ENCODE assay signal across 15 cellular contexts in the genomic region with DNA sequence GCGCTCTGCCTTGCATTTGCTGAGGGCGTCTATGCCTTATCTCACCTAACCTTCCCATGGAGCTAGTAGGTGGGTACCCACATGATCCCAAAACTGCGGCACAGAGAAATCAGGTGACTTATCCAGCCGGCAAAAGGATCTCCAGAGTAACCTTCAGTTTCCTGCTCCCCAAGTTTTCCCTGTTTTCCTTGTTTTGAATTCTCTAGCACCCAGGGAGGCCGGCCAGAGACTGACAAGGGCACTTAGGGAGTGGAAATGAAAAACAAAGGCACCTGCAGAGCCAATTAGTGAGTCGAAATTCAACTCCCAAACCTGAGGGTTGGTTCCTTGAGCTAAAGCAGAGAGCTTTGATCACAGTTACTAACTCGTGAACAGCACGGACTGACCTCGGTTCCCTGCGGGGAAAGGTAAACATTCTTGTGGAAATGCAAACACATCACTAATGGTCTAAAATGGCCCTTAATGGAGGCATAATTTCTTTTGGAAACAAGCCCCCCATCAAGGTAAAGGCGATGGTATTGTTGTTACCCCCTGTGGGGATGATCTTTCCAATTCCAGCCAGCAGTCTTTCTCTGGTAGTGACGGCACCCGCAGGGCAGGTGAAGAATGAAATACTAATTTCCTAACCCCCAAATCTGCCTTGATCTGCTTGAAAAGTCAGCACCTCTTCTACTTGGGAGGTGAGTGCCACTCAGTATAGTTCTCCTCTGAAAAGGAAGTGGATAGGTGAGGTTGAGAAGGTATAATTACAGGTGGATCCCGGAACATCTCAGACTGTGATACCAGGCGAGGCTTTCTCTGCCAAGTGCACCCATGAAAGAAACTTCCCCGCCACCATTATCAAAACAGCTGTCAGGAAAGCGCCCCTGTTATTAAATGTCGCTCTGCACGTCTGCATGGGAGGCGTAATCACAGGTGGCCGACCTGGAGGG.
DNase-seq lines count a peak whose midpoint lies in the region; ATAC-seq and TF ChIP-seq lines count a peak whose summit lies in the region.
"Had no signal": no experiment of that assay in that cellular context is flagged by ENCODE, and none has a peak within 500 bp of the region (broad histone marks: within the 10 kb centered on the region; RNA-seq: fewer than 3 reads in every experiment).

No MANE protein-coding gene starts in this region.

- ATAC-seq in upper lobe of right lung (peak; percentile 33), psoas muscle (no peak), left ventricle myocardium superior (no peak)
- ATAC-seq: gastrocnemius medialis; left cardiac atrium; naive thymus-derived CD8-positive, alpha-beta T cell had no signal

- intact Hi-C loops in upper lobe of right lung (cut with DNase I) (no loop called here), psoas muscle (cut with DNase I) (no loop called here), left ventricle myocardium superior (cut with micrococcal nuclease) (no loop called here)

- no peak overlapping the region for H3K4me3 ChIP-seq in iPS DF 6.9 (ENCODE audit: low read length)
- H3K4me3 ChIP-seq in upper lobe of right lung, result no peak overlapping the region
- H3K4me3 ChIP-seq in psoas muscle, result no peak overlapping the region
- H3K4me3 ChIP-seq: gastrocnemius medialis, SJCRH30 had no signal

- peaks cover 3% of the 10 kb centered on the region; the same call in 1 of the 2 replicates for H3K27me3 ChIP-seq in iPS DF 6.9 (ENCODE audit: control insufficient read depth, insufficient read depth, low read length)
- H3K27me3 ChIP-seq in upper lobe of right lung, result no peaks in the 10 kb centered on the region
- no peaks in the 10 kb centered on the region for H3K27me3 ChIP-seq in psoas muscle (ENCODE audit: insufficient read depth in 3 of 3, low read length in 2 of 3)
- H3K27me3 ChIP-seq: gastrocnemius medialis, SJCRH30 had no signal

- DNase-seq in NCI-H1105 treated with DMSO at 0.1 percent for 48 hours (lab: John Stamatoyannopoulos, UW) (peak; percentile 100), NCI-H2196 treated with DMSO at 0.1 percent for 48 hours (lab: John Stamatoyannopoulos, UW; ENCODE audit: unreplicated experiment) (peak; percentile 41), iPS DF 6.9 (ENCODE audit: low read depth, low spot score) (peak; percentile 54), upper lobe of right lung (no peak), psoas muscle (no peak), left ventricle myocardium superior (no peak)
- no peak for DNase-seq in effector CD8-positive, alpha-beta T cell (lab: John Stamatoyannopoulos, UW)
- DNase-seq: activated gamma-delta T cell; CD4-positive, alpha-beta T cell; effector CD4-positive, alpha-beta T cell; gastrocnemius medialis; GDM1; left cardiac atrium; naive thymus-derived CD8-positive, alpha-beta T cell; SJCRH30 had no signal

- no peak for TF ChIP-seq CTCF in upper lobe of right lung (IDR thresholded peaks at IDR 0.05)
- no peak for TF ChIP-seq CTCF in psoas muscle (IDR thresholded peaks at IDR 0.05)

- H3K9me3 ChIP-seq in iPS DF 6.9 (ENCODE audit: control insufficient read depth, insufficient read depth, low read length) (no peaks in the 10 kb centered on the region; the same call in 1 of the 2 replicates), upper lobe of right lung (no peaks in the 10 kb centered on the region), psoas muscle (no peaks in the 10 kb centered on the region)
- H3K9me3 ChIP-seq: gastrocnemius medialis, SJCRH30 had no signal

- no peak overlapping the region for H3K27ac ChIP-seq in iPS DF 6.9 (ENCODE audit: low read length)
- no peak overlapping the region for H3K27ac ChIP-seq in upper lobe of right lung
- no peak overlapping the region for H3K27ac ChIP-seq in psoas muscle
- H3K27ac ChIP-seq: gastrocnemius medialis, SJCRH30 had no signal

- WGBS in iPS DF 6.9 (ENCODE audit: insufficient coverage, insufficient read length), result no CpG with 5 or more reads among the region's 21 CpGs
- WGBS in psoas muscle, 3 donors, result 56 to 61% (median 59%) methylated on average over 21 of the region's 21 CpGs

- H3K4me1 ChIP-seq in iPS DF 6.9 (ENCODE audit: control insufficient read depth, insufficient read depth, low read length), result no peaks in the 10 kb centered on the region
- no peaks in the 10 kb centered on the region for H3K4me1 ChIP-seq in upper lobe of right lung
- no peaks in the 10 kb centered on the region for H3K4me1 ChIP-seq in psoas muscle
- H3K4me1 ChIP-seq: gastrocnemius medialis, SJCRH30 had no signal

- no peaks in the 10 kb centered on the region for H3K36me3 ChIP-seq in iPS DF 6.9 (ENCODE audit: control insufficient read depth, insufficient read depth, low read length)
- H3K36me3 ChIP-seq in upper lobe of right lung, result no peaks in the 10 kb centered on the region
- no peaks in the 10 kb centered on the region for H3K36me3 ChIP-seq in psoas muscle (ENCODE audit: insufficient read depth in 1 of 2, low read depth in 1 of 2)
- H3K36me3 ChIP-seq: gastrocnemius medialis, SJCRH30 had no signal

Comparison
In these comparisons a context has a peak if more than half of its experiments do, and no peak if none do; other contexts are left out.
1. DNase-seq: peak in NCI-H1105 treated with DMSO at 0.1 percent for 48 hours (single experiment), NCI-H2196 treated with DMSO at 0.1 percent for 48 hours (single experiment) and iPS DF 6.9 (single experiment); none in upper lobe of right lung (single experiment), effector CD8-positive, alpha-beta T cell (single experiment), psoas muscle (0 of 2) and left ventricle myocardium superior (single experiment).